ENCODE assay signal across 30 cellular contexts in the genomic region with DNA sequence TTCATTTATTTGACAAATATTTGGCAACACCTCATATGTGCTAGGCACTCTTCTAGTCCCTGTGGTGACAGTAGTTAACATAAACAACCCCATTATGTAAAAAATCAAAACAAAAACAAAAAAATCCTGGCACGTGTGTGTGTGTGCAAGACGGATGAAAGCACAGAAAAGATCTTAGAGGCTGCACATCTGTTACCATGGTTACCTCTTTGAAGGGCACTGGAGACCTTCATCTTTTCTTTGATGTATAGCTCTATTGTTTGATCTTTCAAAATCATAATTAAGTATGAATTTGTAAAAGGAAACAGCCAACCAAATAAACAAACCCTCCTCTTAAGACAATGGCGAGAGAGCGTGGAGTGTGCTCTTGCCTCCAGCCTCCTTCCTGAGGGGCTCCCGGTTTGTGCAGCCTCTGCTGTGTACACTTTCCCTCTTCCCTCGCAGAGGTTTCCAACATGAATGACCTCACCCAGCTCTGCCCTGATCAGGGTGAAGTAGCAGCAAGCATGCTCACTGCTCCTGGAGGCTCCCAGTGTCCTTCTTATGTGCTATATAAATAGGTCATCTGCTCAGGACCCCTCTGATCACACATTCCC. TPM values are rescaled to one million over a fixed set of nuclear protein-coding genes. Genes with fewer than 3 reads are reported as not detected.
DNase-seq lines count a peak whose midpoint lies in the region; ATAC-seq and TF ChIP-seq lines count a peak whose summit lies in the region.
"Had no signal": no experiment of that assay in that cellular context is flagged by ENCODE, and none has a peak within 500 bp of the region (broad histone marks: within the 10 kb centered on the region; RNA-seq: fewer than 3 reads in every experiment).

No MANE protein-coding gene starts in this region.

- TF ChIP-seq EP300 in neural cell (conservative IDR thresholded peaks at IDR 0.05; ENCODE audit: poor library complexity, severe bottlenecking) = peak; percentile 59

- H3K27ac Mint-ChIP-seq in activated CD4-positive, alpha-beta T cell treated with anti-CD3 and anti-CD28 coated beads, Interleukin-2, amount 10 ng/mL, durations not matched to agents 24 days and 14 days = no peak overlapping the region
- H3K27ac Mint-ChIP-seq: activated CD8-positive, alpha-beta T cell treated with anti-CD3 and anti-CD28 coated beads for 36 hours; activated T-cell treated with anti-CD3 and anti-CD28 coated beads, Interleukin-2, amount 50 U/mL, for 24 hours; dendritic cell treated with granulocyte-macrophage colony-stimulating factor and Interleukin-4, amounts not matched to agents 40 ng/mL and 50 ng/mL, for 4 days; GM23338; WTC11 had no signal

- H4K20me1 ChIP-seq in DND-41 (ENCODE audit: insufficient read depth, low read length) = no peaks in the 10 kb centered on the region
- no peaks in the 10 kb centered on the region for H4K20me1 ChIP-seq in neural cell (ENCODE audit: insufficient read depth)

- no peaks in the 10 kb centered on the region for H3K4me1 Mint-ChIP-seq in activated CD4-positive, alpha-beta T cell treated with anti-CD3 and anti-CD28 coated beads, Interleukin-2, amount 10 ng/mL, durations not matched to agents 24 days and 14 days

- H3K27me3 ChIP-seq in DND-41 (ENCODE audit: insufficient read depth, low read length, poor library complexity) = peaks cover 22% of the 10 kb centered on the region
- no peaks in the 10 kb centered on the region for H3K27me3 ChIP-seq in neural cell (ENCODE audit: insufficient read depth, low read depth, low read length)
- H3K27me3 ChIP-seq: cardiac muscle cell, hepatocyte, transverse colon had no signal

- H3K36me3 ChIP-seq in DND-41 (ENCODE audit: insufficient read depth, low read length) = no peaks in the 10 kb centered on the region
- H3K36me3 ChIP-seq in neural cell (ENCODE audit: insufficient read depth, low read length) = no peaks in the 10 kb centered on the region
- H3K36me3 ChIP-seq: cardiac muscle cell, MG63, stomach, transverse colon had no signal

- TF ChIP-seq CTCF in DND-41 (IDR thresholded peaks at IDR 0.05; ENCODE audit: borderline replicate concordance, extremely low read depth, low read length, poor library complexity, severe bottlenecking) (no peak), neural cell (IDR thresholded peaks at IDR 0.05; ENCODE audit: poor library complexity, severe bottlenecking) (no peak)

- no peak overlapping the region for H2AFZ ChIP-seq in DND-41 (ENCODE audit: low read depth, low read length)
- peak overlapping the region; percentile 25 for H2AFZ ChIP-seq in neural cell (ENCODE audit: low read depth, low read length)
- H2AFZ ChIP-seq: GM23338, hepatocyte had no signal

- no peak overlapping the region for H3K4me3 Mint-ChIP-seq in activated CD4-positive, alpha-beta T cell treated with anti-CD3 and anti-CD28 coated beads, Interleukin-2, amount 10 ng/mL, durations not matched to agents 24 days and 14 days
- H3K4me3 Mint-ChIP-seq: activated CD8-positive, alpha-beta T cell treated with anti-CD3 and anti-CD28 coated beads for 36 hours; activated T-cell treated with anti-CD3 and anti-CD28 coated beads, Interleukin-2, amount 50 U/mL, for 24 hours; dendritic cell treated with granulocyte-macrophage colony-stimulating factor and Interleukin-4, amounts not matched to agents 40 ng/mL and 50 ng/mL, for 4 days; GM23338; neural crest cell; WTC11 had no signal

- H3K9ac ChIP-seq in DND-41 (ENCODE audit: low read depth, low read length) (no peak overlapping the region), neural cell (ENCODE audit: low read length) (peak overlapping the region; percentile 66)

- H3K79me2 ChIP-seq in DND-41 (ENCODE audit: insufficient read depth, low read length) = no peaks in the 10 kb centered on the region
- no peaks in the 10 kb centered on the region for H3K79me2 ChIP-seq in neural cell (replicated peaks; ENCODE audit: insufficient read depth, low read length)
- H3K79me2 ChIP-seq: hepatocyte had no signal

- no peaks in the 10 kb centered on the region for H3K9me3 Mint-ChIP-seq in activated CD4-positive, alpha-beta T cell treated with anti-CD3 and anti-CD28 coated beads, Interleukin-2, amount 10 ng/mL, durations not matched to agents 24 days and 14 days
- H3K9me3 Mint-ChIP-seq: activated CD8-positive, alpha-beta T cell treated with anti-CD3 and anti-CD28 coated beads for 36 hours; activated T-cell treated with anti-CD3 and anti-CD28 coated beads, Interleukin-2, amount 50 U/mL, for 24 hours; dendritic cell treated with granulocyte-macrophage colony-stimulating factor and Interleukin-4, amounts not matched to agents 40 ng/mL and 50 ng/mL, for 4 days; GM23338; neural crest cell; WTC11 had no signal

- TF ChIP-seq RAD21 in neural cell (conservative IDR thresholded peaks at IDR 0.05) = peak; percentile 47

- peak; percentile 40; the same call in 1 of the 3 replicates for ATAC-seq in DND-41 (ENCODE audit: insufficient read depth, low read depth)
- no peak for ATAC-seq in GM21576 (IDR thresholded peaks at IDR 0.05; ENCODE audit: unreplicated experiment)
- ATAC-seq: activated CD8-positive, alpha-beta T cell treated with anti-CD3 and anti-CD28 coated beads for 36 hours; GM23338; mucosa of descending colon; WTC11 had no signal

- H3K27ac ChIP-seq in DND-41 (ENCODE audit: low read length) (no peak overlapping the region), neural cell (ENCODE audit: low read length) (peak overlapping the region; percentile 94)
- H3K27ac ChIP-seq: cardiac muscle cell, hepatocyte, SK-N-MC, stomach, transverse colon had no signal

- no peaks in the 10 kb centered on the region for H3K36me3 Mint-ChIP-seq in activated CD4-positive, alpha-beta T cell treated with anti-CD3 and anti-CD28 coated beads, Interleukin-2, amount 10 ng/mL, durations not matched to agents 24 days and 14 days (ENCODE audit: low read depth)
- H3K36me3 Mint-ChIP-seq: WTC11 had no signal

- peaks cover 22% of the 10 kb centered on the region for H3K27me3 Mint-ChIP-seq in activated CD4-positive, alpha-beta T cell treated with anti-CD3 and anti-CD28 coated beads, Interleukin-2, amount 10 ng/mL, durations not matched to agents 24 days and 14 days

- H3K9me3 ChIP-seq in DND-41 (ENCODE audit: insufficient read depth, low read length, severe bottlenecking) (no peaks in the 10 kb centered on the region), neural cell (ENCODE audit: low read length) (no peaks in the 10 kb centered on the region)
- H3K9me3 ChIP-seq: Caco-2, MG63, mucosa of descending colon, stomach, transverse colon had no signal

- H3K4me3 ChIP-seq in DND-41 (ENCODE audit: low read depth in 1 of 2, low read length in 2 of 2) (no peak overlapping the region), neural cell (ENCODE audit: low read length) (peak overlapping the region; percentile 9)
- H3K4me3 ChIP-seq: cardiac muscle cell, GM23338, hepatocyte, MG63, mucosa of descending colon, SK-N-MC, stomach, transverse colon had no signal

- no peaks in the 10 kb centered on the region for H3K9me2 ChIP-seq in neural cell (ENCODE audit: insufficient read depth, low read length)

- no peaks in the 10 kb centered on the region for H3F3A ChIP-seq in neural cell (ENCODE audit: insufficient read depth, low read length, poor library complexity, severe bottlenecking)

- DNase-seq in COR-L47 (lab: John Stamatoyannopoulos, UW) (peak; percentile 84), DND-41 (no peak), NCI-H2227 treated with DMSO at 0.1 percent for 48 hours (lab: John Stamatoyannopoulos, UW) (peak; percentile 85), HuH-7 (ENCODE audit: low spot score) (no peak)
- DNase-seq in activated CD4-positive, alpha-beta T cell treated with anti-CD3 and anti-CD28 coated beads, Interleukin-2, amount 10 ng/mL, durations not matched to agents 24 days and 14 days = no peak
- DNase-seq: activated CD8-positive, alpha-beta T cell treated with anti-CD3 and anti-CD28 coated beads for 36 hours; activated naive CD4-positive, alpha-beta T cell; activated T-cell treated with anti-CD3 and anti-CD28 coated beads, Interleukin-2, amount 50 U/mL, for 24 hours; amygdala; Caco-2; MG63; mucosa of descending colon; NCI-H2171 treated with DMSO at 0.1 percent for 48 hours; NK-92 treated with Interleukin-12 subunit alpha and Interleukin-12 subunit beta, amount 100 ng/mL, for 24 hours; stimulated activated CD4-positive, alpha-beta T cell treated with anti-CD3 and anti-CD28 coated beads, Interleukin-4, amount 100 ng/mL, for 4 hours; stomach; transverse colon had no signal

- intact Hi-C loops in activated CD4-positive, alpha-beta T cell treated with anti-CD3 and anti-CD28 coated beads, Interleukin-2, amount 10 ng/mL, durations not matched to agents 24 days and 14 days (cut with micrococcal nuclease) = no loop called here

- H3K4me2 ChIP-seq in DND-41 (ENCODE audit: insufficient read depth, low read length) = no peak overlapping the region
- peak overlapping the region; percentile 56 for H3K4me2 ChIP-seq in neural cell (ENCODE audit: low read length)
- H3K4me2 ChIP-seq: GM23338, hepatocyte had no signal

- H3K4me1 ChIP-seq in DND-41 (ENCODE audit: insufficient read depth, low read length) = no peaks in the 10 kb centered on the region
- H3K4me1 ChIP-seq: Caco-2, stomach, transverse colon had no signal

TF ChIP-seq in neural cell, 6 proteins besides CTCF, POLR2A, EP300 and RAD21 (continues in another document):
- TF ChIP-seq EZH2 (IDR thresholded peaks at IDR 0.05; ENCODE audit: borderline replicate concordance, insufficient read depth, low read length, poor library complexity, severe bottlenecking) (no peak), TAF1 (IDR thresholded peaks at IDR 0.05; ENCODE audit: low read depth) (peak; percentile 73), MXI1 (conservative IDR thresholded peaks at IDR 0.05; ENCODE audit: poor library complexity, severe bottlenecking) (peak; percentile 20), SMC3 (conservative IDR thresholded peaks at IDR 0.05; ENCODE audit: poor library complexity) (peak; percentile 48)

RNA-seq across cellular contexts. Expression of gene CACNA1S, which starts 28.0 kb away (rescaled TPM):
- 0.05 and 0.14 TPM in 2 replicates for polyA plus RNA-seq in neural cell
- polyA minus RNA-seq in neural cell = not detected in 2 replicates
- not detected in 2 replicates for total RNA-seq in activated CD4-positive, alpha-beta T cell treated with anti-CD3 and anti-CD28 coated beads, Interleukin-2, amount 10 ng/mL, durations not matched to agents 24 days and 14 days
- total RNA-seq: activated CD8-positive, alpha-beta T cell treated with anti-CD3 and anti-CD28 coated beads for 36 hours; fibroblast of villous mesenchyme; hepatocyte; mucosa of descending colon; pulmonary artery endothelial cell; RPMI7951; transverse colon had no signal
- polyA plus RNA-seq: cardiac muscle cell, GM23338, hepatocyte, stomach had no signal

RNA-seq across cellular contexts. Expression of gene ASCL5, which starts 42.7 kb away (rescaled TPM):
- polyA plus RNA-seq in neural cell = 0.20 TPM in 1 of 2 replicates, not detected in the other
- polyA minus RNA-seq in neural cell = not detected in 2 replicates
- not detected in 2 replicates for total RNA-seq in activated CD4-positive, alpha-beta T cell treated with anti-CD3 and anti-CD28 coated beads, Interleukin-2, amount 10 ng/mL, durations not matched to agents 24 days and 14 days
- total RNA-seq: fibroblast of villous mesenchyme, GM23338, hepatocyte, lower leg skin, mucosa of descending colon, neural crest cell, pulmonary artery endothelial cell, RPMI7951, transverse colon had no signal
- polyA plus RNA-seq: cardiac muscle cell, GM23338, hepatocyte had no signal

Comparison
In these comparisons a context has a peak if more than half of its experiments do, and no peak if none do; other contexts are left out.
1. DNase-seq: peak in COR-L47 (single experiment) and NCI-H2227 treated with DMSO at 0.1 percent for 48 hours (single experiment); none in DND-41 (single experiment), activated CD4-positive, alpha-beta T cell treated with anti-CD3 and anti-CD28 coated beads, Interleukin-2, amount 10 ng/mL, durations not matched to agents 24 days and 14 days (single experiment) and HuH-7 (single experiment).